In genomic region chr3:181888234-181888633, GRCh38 we compare ENCODE assay signal across 18 cellular contexts.
DNase-seq lines count a peak whose midpoint lies in the region; FAIRE-seq and TF ChIP-seq lines count a peak whose summit lies in the region.
"Had no signal": no experiment of that assay in that cellular context is flagged by ENCODE, and none has a peak within 500 bp of the region (broad histone marks: within the 10 kb centered on the region; RNA-seq: fewer than 3 reads in every experiment).

No MANE protein-coding gene starts in this region.

- H2BK15ac ChIP-seq in H1 (ENCODE audit: low read length) (no peak overlapping the region), neuronal stem cell (ENCODE audit: low read length) (no peak overlapping the region)

- in situ Hi-C loops in mammary epithelial cell (cut with MboI; ENCODE audit: low sequenced_read_pairs in 2 of 2), result loop anchor here in 1 of 2 donors (10.0 kb wide), 1 partner anchor 93 kb away; no protein-coding TSS in a partner anchor

- WGBS in mammary epithelial cell (ENCODE audit: low coverage, missing lambda C conversion rate), result 52% methylated on average over 3 of the region's 3 CpGs
- WGBS in H1 (ENCODE audit: extremely low coverage in 1 of 2, insufficient coverage in 1 of 2, insufficient read length in 1 of 2, insufficient replicate concordance in 2 of 2, low coverage in 1 of 2, low lambda C conversion rate in 2 of 2, missing lambda C conversion rate in 1 of 2), 2 experiments, result 76% methylated on average over 3 of the region's 3 CpGs; no CpG with 5 or more reads in 1 of the 2 experiments
- WGBS in neuronal stem cell (ENCODE audit: extremely low coverage in 2 of 2, insufficient read length in 2 of 2, insufficient replicate concordance in 1 of 2), 2 donors, result no CpG with 5 or more reads among the region's 3 CpGs

- no peak overlapping the region for H3K56ac ChIP-seq in H1 (replicated peaks; ENCODE audit: insufficient read length, low read depth, low read length)

- dilution Hi-C loops in mammary epithelial cell (cut with HindIII; ENCODE audit: low sequenced_read_pairs), result no loop called here

- H2AK5ac ChIP-seq in H1 (ENCODE audit: low read depth, low read length) (no peak overlapping the region), neuronal stem cell (ENCODE audit: low read depth, low read length) (no peak overlapping the region)

- no TSS peak for BruUV-seq in mammary epithelial cell (replicated peaks; lab: Mats Ljungman, UMichigan)

- H2BK120ac ChIP-seq in H1 (replicated peaks; ENCODE audit: low read depth, low read length) (no peak overlapping the region), neuronal stem cell (ENCODE audit: low read depth, low read length) (no peak overlapping the region)

- TF ChIP-seq CTCF in mammary epithelial cell (conservative IDR thresholded peaks at IDR 0.05 in 1 of 2, IDR thresholded peaks at IDR 0.05 in 1 of 2; ENCODE audit: extremely low read depth in 1 of 2, insufficient read depth in 1 of 2, low read depth in 1 of 2, low read length in 2 of 2), result no peak
- TF ChIP-seq CTCF in breast epithelium (IDR thresholded peaks at IDR 0.05), result no peak
- TF ChIP-seq CTCF in H1 (IDR thresholded peaks at IDR 0.05; ENCODE audit: control extremely low read depth in 1 of 3, insufficient read depth in 1 of 3, low read depth in 1 of 3, low read length in 3 of 3), result no peak

- H2AFZ ChIP-seq in mammary epithelial cell (ENCODE audit: low read depth, low read length) (peak overlapping the region; percentile 67), H1 (ENCODE audit: low read length) (no peak overlapping the region), neuronal stem cell (ENCODE audit: low read length) (no peak overlapping the region)
- H2AFZ ChIP-seq: GM23248 had no signal

- H3K79me2 ChIP-seq in mammary epithelial cell (ENCODE audit: insufficient read depth, low read length), result no peaks in the 10 kb centered on the region
- H3K79me2 ChIP-seq in H1 (ENCODE audit: control insufficient read depth in 1 of 2, insufficient read depth in 2 of 2, low read length in 2 of 2), result no peaks in the 10 kb centered on the region

- H4K8ac ChIP-seq in H1 (ENCODE audit: extremely low read depth, insufficient read depth, low read length), result no peak overlapping the region
- H4K8ac ChIP-seq in neuronal stem cell (ENCODE audit: low read depth, low read length), result no peak overlapping the region

- no peaks in the 10 kb centered on the region for H3K23me2 ChIP-seq in H1 (ENCODE audit: low read depth, low read length)

- CTCF ChIA-PET in mammary epithelial cell (lab: Charles Lee; ENCODE audit: low non-redundant PET), result no interaction called here
- CTCF ChIA-PET in H1 (lab: Charles Lee; ENCODE audit: partially characterized antibody), result interaction anchor here (0.5 to 2.1 kb wide), 6 partner anchors 25 to 187 kb away, joined by 3 to 7 read pairs (median 4); no protein-coding TSS in a partner anchor

- H2BK5ac ChIP-seq in H1 (ENCODE audit: low read depth, low read length) (no peak overlapping the region), neuronal stem cell (ENCODE audit: low read length) (no peak overlapping the region)

- POLR2A ChIA-PET in H1 (lab: Charles Lee; ENCODE audit: partially characterized antibody), result interaction anchor here (0.6 kb wide), 1 partner anchor 20 kb away, joined by 3 read pairs; no protein-coding TSS in a partner anchor

- peak; percentile 52 for DNase-seq in mammary epithelial cell
- no peak for DNase-seq in breast epithelium (ENCODE audit: low spot score in 2 of 2)
- DNase-seq in H1 (ENCODE audit: low read depth in 1 of 2, low spot score in 2 of 2), result no peak
- DNase-seq in neuronal stem cell (ENCODE audit: low spot score), result no peak
- DNase-seq in stimulated activated CD4-positive, alpha-beta T cell treated with anti-CD3 and anti-CD28 coated beads, Interleukin-2, amount 100 ng/mL, for 48 hours, result no peak
- no peak for DNase-seq in islet precursor cell
- no peak for DNase-seq in C1 segment of cervical spinal cord (lab: John Stamatoyannopoulos, UW)
- DNase-seq: 8988T; Calu3; CD8-positive, alpha-beta T cell; GM23248; HCEC 1CT; HFFc6 had no signal

- H3K18ac ChIP-seq in H1 (ENCODE audit: extremely low read depth, low read length) (peak overlapping the region; percentile 36; the same call in 1 of the 2 replicates), neuronal stem cell (ENCODE audit: low read length) (no peak overlapping the region)

- TF ChIP-seq POLR2A in breast epithelium (IDR thresholded peaks at IDR 0.05), result no peak
- TF ChIP-seq POLR2A in H1 (IDR thresholded peaks at IDR 0.05; ENCODE audit: control extremely low read depth in 1 of 2, low read depth in 2 of 2, low read length in 2 of 2), result no peak

- H3K4me1 ChIP-seq in mammary epithelial cell (ENCODE audit: insufficient read depth, low read length) (peaks cover 23% of the 10 kb centered on the region), breast epithelium (no peaks in the 10 kb centered on the region), H1 (replicated peaks in 1 of 4; ENCODE audit: control insufficient read depth in 3 of 4, insufficient read depth in 4 of 4, low read length in 3 of 4) (peaks cover 0 to 12% (median 1%) of the 10 kb centered on the region in 4 experiments; a peak in 4 of 7 replicates), neuronal stem cell (ENCODE audit: control insufficient read depth in 2 of 2, insufficient read depth in 1 of 2, low read depth in 1 of 2, low read length in 2 of 2) (peaks cover 0 to 9% of the 10 kb centered on the region in 2 donors)
- H3K4me1 ChIP-seq: BLaER1 had no signal

- H3K14ac ChIP-seq in H1 (ENCODE audit: insufficient read length), result no peak overlapping the region
- H3K14ac ChIP-seq in neuronal stem cell (ENCODE audit: low read length), result peak overlapping the region; percentile 8

- H3K4ac ChIP-seq in H1 (replicated peaks; ENCODE audit: insufficient read length, low read depth, low read length), result no peak overlapping the region
- no peak overlapping the region for H3K4ac ChIP-seq in neuronal stem cell (ENCODE audit: low read length)

- H3K36me3 ChIP-seq in mammary epithelial cell (ENCODE audit: insufficient read depth, low read length) (no peaks in the 10 kb centered on the region), breast epithelium (no peaks in the 10 kb centered on the region), H1 (ENCODE audit: control insufficient read depth in 2 of 4, insufficient read depth in 4 of 4, low read length in 3 of 4) (no peaks in the 10 kb centered on the region), neuronal stem cell (replicated peaks in 1 of 2; ENCODE audit: control insufficient read depth in 2 of 2, insufficient read depth in 2 of 2, low read length in 2 of 2) (no peaks in the 10 kb centered on the region)
- H3K36me3 ChIP-seq: BLaER1 had no signal

- intact Hi-C loops in mammary epithelial cell (cut with micrococcal nuclease) (no loop called here), breast epithelium (cut with DNase I; ENCODE audit: low total_unique reads) (no loop called here)

- H3K27ac ChIP-seq in mammary epithelial cell (ENCODE audit: insufficient read depth, low read depth, low read length) (no peak overlapping the region), breast epithelium (no peak overlapping the region), H1 (ENCODE audit: low read depth, low read length) (no peak overlapping the region), neuronal stem cell (replicated peaks; ENCODE audit: low read length) (no peak overlapping the region)
- H3K27ac ChIP-seq: BLaER1, GM23248 had no signal

- H3K79me1 ChIP-seq in H1 (ENCODE audit: low read depth, low read length), result no peaks in the 10 kb centered on the region
- H3K79me1 ChIP-seq in neuronal stem cell (ENCODE audit: low read depth, low read length), result no peaks in the 10 kb centered on the region

- H4K91ac ChIP-seq in H1 (replicated peaks; ENCODE audit: insufficient read length, low read length) (no peak overlapping the region), neuronal stem cell (ENCODE audit: low read depth, low read length, poor library complexity) (no peak overlapping the region)

- H3K23ac ChIP-seq in H1 (ENCODE audit: insufficient read length) (no peak overlapping the region), neuronal stem cell (ENCODE audit: low read depth, low read length, poor library complexity) (no peak overlapping the region)

- TF ChIP-seq EP300 in H1 (IDR thresholded peaks at IDR 0.05; ENCODE audit: borderline replicate concordance in 1 of 2, low read depth in 2 of 2, low read length in 2 of 2), result no peak

- TF ChIP-seq RAD21 in H1 (IDR thresholded peaks at IDR 0.05 in 1 of 2, conservative IDR thresholded peaks at IDR 0.05 in 1 of 2; ENCODE audit: low read depth in 2 of 2, low read length in 2 of 2), result no peak

- H4K20me1 ChIP-seq in mammary epithelial cell (ENCODE audit: insufficient read depth, low read length) (no peaks in the 10 kb centered on the region), H1 (replicated peaks in 1 of 2; ENCODE audit: control insufficient read depth in 1 of 2, insufficient read depth in 2 of 2, low read length in 2 of 2) (no peaks in the 10 kb centered on the region)
- H4K20me1 ChIP-seq: BLaER1 had no signal

- H3K27me3 ChIP-seq in mammary epithelial cell (ENCODE audit: insufficient read depth, low read length) (no peaks in the 10 kb centered on the region), breast epithelium (no peaks in the 10 kb centered on the region), H1 (replicated peaks in 1 of 4; ENCODE audit: control insufficient read depth in 3 of 4, extremely low read depth in 1 of 4, insufficient read depth in 3 of 4, low read length in 3 of 4) (no peaks in the 10 kb centered on the region), neuronal stem cell (ENCODE audit: control insufficient read depth in 3 of 3, insufficient read depth in 3 of 3, low read depth in 1 of 3, low read length in 3 of 3) (no peaks in the 10 kb centered on the region)
- H3K27me3 ChIP-seq: BLaER1 had no signal

- H4K5ac ChIP-seq in H1 (ENCODE audit: insufficient read length, low read depth, low read length), result no peak overlapping the region

- H3K9ac ChIP-seq in mammary epithelial cell (ENCODE audit: insufficient read depth, low read length) (no peak overlapping the region), H1 (replicated peaks in 1 of 4; ENCODE audit: extremely low read depth in 1 of 4, low read depth in 3 of 4, low read length in 3 of 4) (no peak overlapping the region), neuronal stem cell (ENCODE audit: low read depth, low read length, poor library complexity) (no peak overlapping the region)
- H3K9ac ChIP-seq: BLaER1, GM23248 had no signal

- H3K4me3 ChIP-seq in mammary epithelial cell (replicated peaks in 1 of 3; ENCODE audit: insufficient read depth in 1 of 3, low read depth in 2 of 3, low read length in 3 of 3) (no peak overlapping the region), breast epithelium (no peak overlapping the region), H1 (ENCODE audit: extremely low read depth in 1 of 4, insufficient read depth in 2 of 4, low read depth in 3 of 4, low read length in 4 of 4) (no peak overlapping the region), neuronal stem cell (ENCODE audit: low read length in 2 of 2) (no peak overlapping the region)
- H3K4me3 ChIP-seq: BLaER1, GM23248 had no signal

- H2BK12ac ChIP-seq in H1 (ENCODE audit: low read depth, low read length) (peak overlapping the region; percentile 63; the same call in 1 of the 2 replicates), neuronal stem cell (ENCODE audit: low read length) (no peak overlapping the region)

- H2BK20ac ChIP-seq in H1 (ENCODE audit: low read length), result peak overlapping the region; percentile 94; the same call in 1 of the 2 replicates

- no peak for FAIRE-seq in H1 (lab: Jason Lieb, UNC)
- FAIRE-seq: G401.6, GM12891, H54, HepG2 had no signal

- H3K9me3 ChIP-seq in mammary epithelial cell (replicated peaks; ENCODE audit: insufficient read depth, low read length) (no peaks in the 10 kb centered on the region), breast epithelium (no peaks in the 10 kb centered on the region), H1 (ENCODE audit: insufficient read depth in 2 of 2, low read depth in 1 of 2, low read length in 1 of 2) (no peaks in the 10 kb centered on the region), neuronal stem cell (replicated peaks in 1 of 2; ENCODE audit: control insufficient read depth in 2 of 2, insufficient read depth in 1 of 2, low read depth in 1 of 2, low read length in 2 of 2) (peaks cover 0 to 1% of the 10 kb centered on the region in 2 donors)

- H3K4me2 ChIP-seq in mammary epithelial cell (ENCODE audit: insufficient read depth, low read depth, low read length) (no peak overlapping the region), H1 (ENCODE audit: insufficient read depth in 1 of 2, low read depth in 2 of 2, low read length in 2 of 2) (no peak overlapping the region), neuronal stem cell (ENCODE audit: insufficient read depth, low read length, poor library complexity, severe bottlenecking) (no peak overlapping the region)
- H3K4me2 ChIP-seq: BLaER1 had no signal
